ENCODE assay signal across 28 cellular contexts in the genomic region with DNA sequence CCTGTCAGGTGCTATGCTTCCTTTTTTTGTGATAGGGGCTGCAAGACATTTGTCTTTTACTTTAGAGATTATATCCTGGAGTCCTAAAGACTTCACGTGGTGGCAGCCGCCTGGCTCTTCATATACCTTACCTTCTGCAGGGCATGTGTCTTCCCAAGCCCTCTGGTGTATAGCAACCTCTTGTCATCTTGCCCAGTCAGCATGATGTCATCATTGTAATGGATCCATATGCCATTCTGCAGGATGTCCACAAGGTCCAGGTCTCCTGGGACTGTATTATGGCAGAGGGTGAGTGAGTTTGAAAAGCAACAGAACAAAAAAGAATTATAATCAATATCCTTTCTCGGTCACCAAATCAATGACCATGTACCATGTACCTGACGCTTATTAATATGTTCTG.
DNase-seq lines count a peak whose midpoint lies in the region; ATAC-seq, FAIRE-seq and TF ChIP-seq lines count a peak whose summit lies in the region.
"Had no signal": no experiment of that assay in that cellular context is flagged by ENCODE, and none has a peak within 500 bp of the region (broad histone marks: within the 10 kb centered on the region; RNA-seq: fewer than 3 reads in every experiment).

No MANE protein-coding gene starts in this region.

- no peaks in the 10 kb centered on the region for H3K27me3 ChIP-seq in HepG2 (ENCODE audit: control insufficient read depth in 1 of 2, insufficient read depth in 2 of 2, low read length in 2 of 2)
- H3K27me3 ChIP-seq in right lobe of liver = no peaks in the 10 kb centered on the region
- peaks cover 0 to 2% of the 10 kb centered on the region in 2 experiments; a peak in 2 of 5 replicates for H3K27me3 ChIP-seq in K562 (ENCODE audit: control insufficient read depth in 2 of 2, insufficient read depth in 2 of 2, low read length in 2 of 2)
- peaks cover 0 to 4% of the 10 kb centered on the region in 2 donors for H3K27me3 ChIP-seq in aorta (ENCODE audit: control insufficient read depth in 1 of 2, insufficient read depth in 2 of 2, low read length in 1 of 2)
- H3K27me3 ChIP-seq: ascending aorta, esophagus muscularis mucosa, left lung, spleen had no signal

- no peak overlapping the region for H3K27ac ChIP-seq in HepG2 (ENCODE audit: extremely low read length, insufficient read depth, low read length)
- H3K27ac ChIP-seq in right lobe of liver = no peak overlapping the region
- no peak overlapping the region for H3K27ac ChIP-seq in K562 (ENCODE audit: extremely low read depth, low read depth, low read length)
- no peak overlapping the region for H3K27ac ChIP-seq in aorta (ENCODE audit: low read depth in 1 of 2, low read length in 2 of 2)
- H3K27ac ChIP-seq: ascending aorta, esophagus muscularis mucosa, left lung, RWPE1, spleen had no signal

- POLR2A ChIA-PET in HepG2 (lab: Yijun Ruan, JAX) (no interaction called here), K562 (lab: Yijun Ruan, JAX) (no interaction called here)

- DNase-seq in HepG2 (ENCODE audit: low spot score) (no peak), right lobe of liver (no peak), LNCaP clone FGC (ENCODE audit: low read depth) (peak; percentile 38), K562 (ENCODE audit: extremely low read depth in 1 of 4, low spot score in 3 of 4) (no peak), NOMO-1 treated with DMSO at 0.1 percent for 48 hours (lab: John Stamatoyannopoulos, UW; ENCODE audit: unreplicated experiment) (no peak), aorta (no peak)
- no peak for DNase-seq in stimulated activated CD4-positive, alpha-beta T cell treated with anti-CD3 and anti-CD28 coated beads, Interleukin-4, amount 100 ng/mL, for 1 hour
- DNase-seq: activated CD4-positive, CD25-positive, alpha-beta regulatory T cell treated with anti-CD3 and anti-CD28 coated beads, Interleukin-2, amount 50 U/mL, for 72 hours; activated CD8-positive, alpha-beta T cell treated with anti-CD3 and anti-CD28 coated beads for 36 hours; activated effector memory CD4-positive, alpha-beta T cell treated with Interleukin-2 at 50 U/mL for 16 hours; activated T-cell treated with anti-CD3 and anti-CD28 coated beads for 4 hours; central memory CD4-positive, alpha-beta T cell; left lung; mesendoderm; MM.1S; NCI-H526; posterior cingulate gyrus; right cardiac atrium; spleen; stimulated activated CD4-positive, alpha-beta T cell treated with anti-CD3 and anti-CD28 coated beads, Interleukin-2, amount 100 ng/mL, for 48 hours; trophoblast cell had no signal

- TF ChIP-seq EP300 in HepG2 (IDR thresholded peaks at IDR 0.05; ENCODE audit: low read depth in 2 of 2, low read length in 2 of 2) (no peak), HepG2 (CRISPR knock-in tag; IDR thresholded peaks at IDR 0.05; ENCODE audit: borderline replicate concordance) (no peak), K562 (IDR thresholded peaks at IDR 0.05; ENCODE audit: low read length) (no peak)

- TF ChIP-seq RAD21 in HepG2 (CRISPR knock-in tag; IDR thresholded peaks at IDR 0.05) (no peak), K562 (CRISPR knock-in tag; conservative IDR thresholded peaks at IDR 0.05 in 1 of 2, IDR thresholded peaks at IDR 0.05 in 1 of 2) (no peak)

- H3K9ac ChIP-seq in HepG2 (ENCODE audit: insufficient read depth, low read depth, low read length) = no peak overlapping the region
- H3K9ac ChIP-seq in K562 (ENCODE audit: insufficient read depth in 1 of 2, low read depth in 2 of 2, low read length in 2 of 2) = no peak overlapping the region

- no peak for FAIRE-seq in HepG2 (lab: Jason Lieb, UNC)
- FAIRE-seq in K562 (lab: Jason Lieb, UNC) = no peak
- FAIRE-seq: GM12891, H1, TTC549 had no signal

- H3K79me2 ChIP-seq in HepG2 (ENCODE audit: insufficient read depth, low read length) (no peaks in the 10 kb centered on the region), K562 (ENCODE audit: control insufficient read depth, insufficient read depth, low read length) (no peaks in the 10 kb centered on the region)

- H3K4me3 ChIP-seq in HepG2 (replicated peaks in 1 of 3; ENCODE audit: insufficient read depth in 1 of 3, low read depth in 2 of 3, low read length in 3 of 3) (no peak overlapping the region), right lobe of liver (no peak overlapping the region), LNCaP clone FGC (ENCODE audit: low read depth, low read length) (no peak overlapping the region), K562 (no peak overlapping the region), aorta (ENCODE audit: low read length in 2 of 2) (no peak overlapping the region)
- H3K4me3 ChIP-seq: ascending aorta, esophagus muscularis mucosa, left lung, spleen had no signal

- peaks cover 8% of the 10 kb centered on the region for H3K9me3 ChIP-seq in HepG2 (ENCODE audit: low read length)
- no peaks in the 10 kb centered on the region for H3K9me3 ChIP-seq in right lobe of liver
- H3K9me3 ChIP-seq in K562 (replicated peaks; ENCODE audit: control insufficient read depth, insufficient read depth, low read depth, low read length) = peaks cover 12% of the 10 kb centered on the region
- H3K9me3 ChIP-seq in aorta (ENCODE audit: control insufficient read depth, low read length) = no peaks in the 10 kb centered on the region
- H3K9me3 ChIP-seq: ascending aorta, esophagus muscularis mucosa, left lung, spleen had no signal

- no peak overlapping the region for H3K4me2 ChIP-seq in HepG2 (ENCODE audit: low read depth, low read length)
- no peak overlapping the region for H3K4me2 ChIP-seq in K562 (ENCODE audit: insufficient read depth, low read length)

- no peaks in the 10 kb centered on the region for H3K36me3 ChIP-seq in HepG2 (replicated peaks in 1 of 2; ENCODE audit: control insufficient read depth in 1 of 2, insufficient read depth in 2 of 2, low read length in 2 of 2)
- no peaks in the 10 kb centered on the region for H3K36me3 ChIP-seq in right lobe of liver
- H3K36me3 ChIP-seq in K562 (ENCODE audit: control insufficient read depth, insufficient read depth, low read length) = no peaks in the 10 kb centered on the region
- H3K36me3 ChIP-seq in aorta (ENCODE audit: control insufficient read depth in 1 of 2, insufficient read depth in 2 of 2, low read length in 1 of 2) = no peaks in the 10 kb centered on the region
- H3K36me3 ChIP-seq: ascending aorta, esophagus muscularis mucosa, left lung, spleen had no signal

- BruUV-seq in HepG2 (replicated peaks; lab: Mats Ljungman, UMichigan) (no TSS peak), K562 (replicated peaks; lab: Mats Ljungman, UMichigan) (no TSS peak)

- intact Hi-C loops in HepG2 (cut with micrococcal nuclease; ENCODE audit: unreplicated experiment) (no loop called here), right lobe of liver (cut with DNase I) (no loop called here), K562 (cut with micrococcal nuclease) (no loop called here), aorta (cut with DNase I) (no loop called here)

- in situ Hi-C loops in HepG2 (cut with HindIII; ENCODE audit: extremely low pct_ligation_motif_present, low pct_unique_long_range_greater_than_20kb) = no loop called here
- in situ Hi-C loops in K562 (cut with MboI) = no loop called here

- CTCF ChIA-PET in HepG2 (lab: Yijun Ruan, JAX; ENCODE audit: low intra/inter-chr PET ratio, low total read pairs) = no interaction called here
- CTCF ChIA-PET in K562 (lab: Yijun Ruan, JAX; ENCODE audit: low intra/inter-chr PET ratio) = no interaction called here

- no peak overlapping the region for H2AFZ ChIP-seq in HepG2 (ENCODE audit: low read length)
- no peak overlapping the region for H2AFZ ChIP-seq in K562 (ENCODE audit: low read depth, low read length)

- TF ChIP-seq CTCF in HepG2 (CRISPR knock-in tag; IDR thresholded peaks at IDR 0.05) = no peak
- no peak for TF ChIP-seq CTCF in right lobe of liver (IDR thresholded peaks at IDR 0.05)
- no peak for TF ChIP-seq CTCF in LNCaP clone FGC (IDR thresholded peaks at IDR 0.05; ENCODE audit: control insufficient read depth, extremely low read depth, insufficient read depth)
- no peak for TF ChIP-seq CTCF in K562 (IDR thresholded peaks at IDR 0.05 in 2 of 3, conservative IDR thresholded peaks at IDR 0.05 in 1 of 3; ENCODE audit: insufficient read depth in 2 of 3, low read depth in 1 of 3, low read length in 3 of 3)

- TF ChIP-seq POLR2A in HepG2 (IDR thresholded peaks at IDR 0.05; ENCODE audit: insufficient read depth in 1 of 2, low read depth in 2 of 2, low read length in 2 of 2) (no peak), right lobe of liver (IDR thresholded peaks at IDR 0.05) (no peak), K562 (conservative IDR thresholded peaks at IDR 0.05) (no peak)

- H3K4me1 ChIP-seq in HepG2 (ENCODE audit: insufficient read depth, low read length) (no peaks in the 10 kb centered on the region), right lobe of liver (no peaks in the 10 kb centered on the region), K562 (replicated peaks in 1 of 2; ENCODE audit: control insufficient read depth in 2 of 2, insufficient read depth in 2 of 2, low read length in 2 of 2) (no peaks in the 10 kb centered on the region), aorta (ENCODE audit: control insufficient read depth in 1 of 2, insufficient read depth in 2 of 2, low read length in 2 of 2) (no peaks in the 10 kb centered on the region)
- H3K4me1 ChIP-seq: ascending aorta, left lung, spleen had no signal

- 41% methylated on average over 4 of the region's 4 CpGs for WGBS in HepG2 (ENCODE audit: low lambda C conversion rate)
- 66% methylated on average over 3 of the region's 4 CpGs for WGBS in right lobe of liver (ENCODE audit: insufficient coverage, low coverage, low lambda C conversion rate, missing lambda C conversion rate)
- 0% methylated on average over 4 of the region's 4 CpGs for WGBS in K562 (ENCODE audit: insufficient coverage, low coverage, missing lambda C conversion rate)
- 94% methylated on average over 4 of the region's 4 CpGs for WGBS in aorta, 2 donors

- no peaks in the 10 kb centered on the region for H4K20me1 ChIP-seq in HepG2 (ENCODE audit: insufficient read depth, low read length)
- H4K20me1 ChIP-seq in K562 (replicated peaks; ENCODE audit: control insufficient read depth, insufficient read depth, low read length) = no peaks in the 10 kb centered on the region

- no peaks in the 10 kb centered on the region for H3K9me1 ChIP-seq in K562 (ENCODE audit: control insufficient read depth, insufficient read depth, low read length)

- ATAC-seq in HepG2 (no peak), right lobe of liver (no peak), K562 (no peak), HG03280 (IDR thresholded peaks at IDR 0.05; ENCODE audit: unreplicated experiment) (no peak), aorta (ENCODE audit: low FRiP score) (no peak)
- ATAC-seq: activated CD8-positive, alpha-beta T cell treated with anti-CD3 and anti-CD28 coated beads for 36 hours; left lung; right cardiac atrium had no signal

TF ChIP-seq in HepG2, 621 proteins besides CTCF, POLR2A, EP300 and RAD21 (continues in another document):
- TF ChIP-seq CREB1 (IDR thresholded peaks at IDR 0.05) (0 out of 2 replicates have a peak, but pooled peaks have one; percentile 30), CREB1 (CRISPR knock-in tag; IDR thresholded peaks at IDR 0.05) (no peak), ZNF546 (CRISPR knock-in tag; conservative IDR thresholded peaks at IDR 0.05) (no peak)

TF ChIP-seq in K562, 482 proteins besides CTCF, POLR2A, EP300 and RAD21 (continues in another document):
- TF ChIP-seq TOE1 (IDR thresholded peaks at IDR 0.05; ENCODE audit: borderline replicate concordance) (no peak), TOE1 (CRISPR knock-in tag; IDR thresholded peaks at IDR 0.05; ENCODE audit: borderline replicate concordance, low read depth) (no peak), ZNF699 (CRISPR knock-in tag; IDR thresholded peaks at IDR 0.05; ENCODE audit: insufficient replicate concordance) (no peak)
